ENCODE assay signal across 12 cellular contexts in the genomic region with DNA sequence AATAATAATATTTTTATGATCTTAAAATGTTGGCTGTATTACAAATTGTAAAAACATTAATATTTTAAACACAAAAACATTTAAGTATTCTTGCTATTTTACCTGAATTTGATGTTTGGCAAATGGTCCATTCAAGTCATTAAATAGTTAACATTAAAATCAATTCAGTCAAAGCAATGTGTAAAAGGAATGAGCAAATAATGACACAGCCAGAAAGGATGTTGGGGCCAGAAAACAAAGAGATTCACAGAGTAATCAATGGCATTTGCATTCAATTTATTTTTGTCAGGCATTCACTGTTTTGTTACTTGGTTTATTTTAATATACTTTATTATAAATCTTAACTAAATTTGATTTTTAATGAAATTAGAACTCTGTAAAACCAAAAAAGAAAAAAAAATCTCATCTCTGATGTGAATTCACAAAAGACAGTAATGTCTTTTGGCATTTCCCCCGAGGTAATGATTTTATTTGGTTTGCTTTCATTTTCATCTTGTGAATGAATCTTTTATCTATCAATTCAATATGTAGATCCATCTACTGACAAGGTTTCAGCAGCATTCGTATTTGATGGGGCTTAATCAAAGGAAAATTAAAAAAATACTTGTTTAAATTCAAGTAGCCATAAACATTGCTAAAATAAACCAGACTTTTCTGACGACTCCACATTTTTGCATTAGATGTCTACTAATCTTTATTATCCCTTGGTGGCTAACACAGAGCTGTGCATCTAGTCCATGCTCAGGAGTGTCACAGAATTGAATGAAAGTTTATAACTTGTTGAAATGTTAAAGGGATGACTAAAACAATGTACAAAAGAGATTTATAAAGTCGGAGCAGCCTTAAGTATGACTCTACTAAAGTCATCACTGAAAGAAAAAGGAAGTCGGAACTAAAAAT.
DNase-seq lines count a peak whose midpoint lies in the region; TF ChIP-seq lines count a peak whose summit lies in the region.
"Had no signal": no experiment of that assay in that cellular context is flagged by ENCODE, and none has a peak within 500 bp of the region (broad histone marks: within the 10 kb centered on the region; RNA-seq: fewer than 3 reads in every experiment).

No MANE protein-coding gene starts in this region.

- H3K27ac Mint-ChIP-seq in activated T-helper 1 cell treated with anti-CD3 and anti-CD28 coated beads, Interleukin-12 subunit alpha, Interleukin-12 subunit beta, Interleukin-2, Interleukin-4 antibody, amounts not matched to agents 30 ng/mL and 10 ng/mL and 1 ng/mL, durations not matched to agents 14 hours and 24 hours and 36 hours, result no peak overlapping the region
- H3K27ac Mint-ChIP-seq: activated naive CD4-positive, alpha-beta T cell treated with anti-CD3 and anti-CD28 coated beads for 36 hours had no signal

- H3K4me3 Mint-ChIP-seq in activated T-helper 1 cell treated with anti-CD3 and anti-CD28 coated beads, Interleukin-12 subunit alpha, Interleukin-12 subunit beta, Interleukin-2, Interleukin-4 antibody, amounts not matched to agents 30 ng/mL and 10 ng/mL and 1 ng/mL, durations not matched to agents 14 hours and 24 hours and 36 hours, result no peak overlapping the region
- H3K4me3 Mint-ChIP-seq: activated naive CD4-positive, alpha-beta T cell treated with anti-CD3 and anti-CD28 coated beads for 36 hours had no signal

- H3K4me3 ChIP-seq in HUES48 (ENCODE audit: low read depth, low read length), result no peak overlapping the region; the same call in 1 of the 2 replicates
- H3K4me3 ChIP-seq in SK-N-MC, result peak overlapping the region; percentile 76
- peak overlapping the region in 3 of 4 donors; percentile 5 to 20 (median 19) for H3K4me3 ChIP-seq in stomach
- peak overlapping the region in 1 of 2 donors; percentile 6 for H3K4me3 ChIP-seq in testis
- H3K4me3 ChIP-seq: mucosa of descending colon had no signal

- no peak for DNase-seq in SK-N-MC (ENCODE audit: low read depth, low spot score)
- peak; percentile 49 for DNase-seq in fibroblast of peridontal ligament (ENCODE audit: extremely low read depth)
- no peak for DNase-seq in stomach
- DNase-seq in NCI-H2107 treated with DMSO at 0.1 percent for 48 hours (lab: John Stamatoyannopoulos, UW; ENCODE audit: unreplicated experiment), result no peak
- no peak for DNase-seq in activated T-helper 1 cell treated with anti-CD3 and anti-CD28 coated beads, Interleukin-12 subunit alpha, Interleukin-12 subunit beta, Interleukin-2, Interleukin-4 antibody, amounts not matched to agents 30 ng/mL and 10 ng/mL and 1 ng/mL, durations not matched to agents 14 hours and 24 hours and 36 hours (ENCODE audit: low spot score)
- no peak for DNase-seq in testis
- DNase-seq in COLO668 (lab: John Stamatoyannopoulos, UW; ENCODE audit: unreplicated experiment), result no peak
- DNase-seq: activated naive CD4-positive, alpha-beta T cell treated with anti-CD3 and anti-CD28 coated beads for 36 hours; foreskin keratinocyte; mucosa of descending colon; NCI-H1436 treated with DMSO at 0.1 percent for 48 hours had no signal

- H3K4me1 Mint-ChIP-seq in activated T-helper 1 cell treated with anti-CD3 and anti-CD28 coated beads, Interleukin-12 subunit alpha, Interleukin-12 subunit beta, Interleukin-2, Interleukin-4 antibody, amounts not matched to agents 30 ng/mL and 10 ng/mL and 1 ng/mL, durations not matched to agents 14 hours and 24 hours and 36 hours (ENCODE audit: low read depth), result no peaks in the 10 kb centered on the region

- H3K27me3 ChIP-seq in HUES48 (ENCODE audit: control insufficient read depth, insufficient read depth, low read length), result no peaks in the 10 kb centered on the region
- H3K27me3 ChIP-seq in stomach, result no peaks in the 10 kb centered on the region
- no peaks in the 10 kb centered on the region for H3K27me3 ChIP-seq in testis
- H3K27me3 ChIP-seq: foreskin keratinocyte had no signal

- peak overlapping the region; percentile 53 for H3K27ac ChIP-seq in HUES48 (ENCODE audit: low read depth, low read length)
- peak overlapping the region; percentile 2; the same call in 1 of the 2 replicates for H3K27ac ChIP-seq in SK-N-MC
- no peak overlapping the region for H3K27ac ChIP-seq in stomach
- no peak overlapping the region for H3K27ac ChIP-seq in testis
- H3K27ac ChIP-seq: foreskin keratinocyte had no signal

- TF ChIP-seq POLR2A in stomach (IDR thresholded peaks at IDR 0.05), result no peak
- no peak for TF ChIP-seq POLR2A in testis (IDR thresholded peaks at IDR 0.05)

- H3K36me3 ChIP-seq in HUES48 (ENCODE audit: control insufficient read depth, insufficient read depth, low read length) (no peaks in the 10 kb centered on the region), SK-N-MC (ENCODE audit: insufficient read depth, low read length) (no peaks in the 10 kb centered on the region), stomach (no peaks in the 10 kb centered on the region), testis (ENCODE audit: low read depth, missing control alignments) (no peaks in the 10 kb centered on the region)

- H3K4me1 ChIP-seq in HUES48 (ENCODE audit: control insufficient read depth, insufficient read depth, low read length) (peaks cover 20% of the 10 kb centered on the region), stomach (peaks cover 0 to 2% (median 0%) of the 10 kb centered on the region in 4 donors), testis (no peaks in the 10 kb centered on the region)
- H3K4me1 ChIP-seq: foreskin keratinocyte had no signal

- H3K27me3 Mint-ChIP-seq in activated T-helper 1 cell treated with anti-CD3 and anti-CD28 coated beads, Interleukin-12 subunit alpha, Interleukin-12 subunit beta, Interleukin-2, Interleukin-4 antibody, amounts not matched to agents 30 ng/mL and 10 ng/mL and 1 ng/mL, durations not matched to agents 14 hours and 24 hours and 36 hours (ENCODE audit: insufficient read depth), result peaks cover 2% of the 10 kb centered on the region

- TF ChIP-seq CTCF in stomach (IDR thresholded peaks at IDR 0.05) (no peak), testis (IDR thresholded peaks at IDR 0.05) (no peak)

- H3K9me3 ChIP-seq in HUES48 (ENCODE audit: control insufficient read depth, insufficient read depth, low read length) (no peaks in the 10 kb centered on the region), SK-N-MC (ENCODE audit: low read depth, low read length) (peaks cover 7% of the 10 kb centered on the region; the same call in 1 of the 2 replicates), stomach (no peaks in the 10 kb centered on the region), testis (no peaks in the 10 kb centered on the region)
- H3K9me3 ChIP-seq: mucosa of descending colon had no signal

- no peaks in the 10 kb centered on the region for H3K36me3 Mint-ChIP-seq in activated T-helper 1 cell treated with anti-CD3 and anti-CD28 coated beads, Interleukin-12 subunit alpha, Interleukin-12 subunit beta, Interleukin-2, Interleukin-4 antibody, amounts not matched to agents 30 ng/mL and 10 ng/mL and 1 ng/mL, durations not matched to agents 14 hours and 24 hours and 36 hours (ENCODE audit: low read depth)

- H3K9me3 Mint-ChIP-seq in activated T-helper 1 cell treated with anti-CD3 and anti-CD28 coated beads, Interleukin-12 subunit alpha, Interleukin-12 subunit beta, Interleukin-2, Interleukin-4 antibody, amounts not matched to agents 30 ng/mL and 10 ng/mL and 1 ng/mL, durations not matched to agents 14 hours and 24 hours and 36 hours, result no peaks in the 10 kb centered on the region
- H3K9me3 Mint-ChIP-seq: activated naive CD4-positive, alpha-beta T cell treated with anti-CD3 and anti-CD28 coated beads for 36 hours had no signal

- H3K9ac ChIP-seq in HUES48 (ENCODE audit: low read depth, low read length), result no peak overlapping the region; the same call in 1 of the 2 replicates
- H3K9ac ChIP-seq in SK-N-MC (ENCODE audit: insufficient read length), result peak overlapping the region; percentile 64

- WGBS in stomach, 5 donors, result 41 to 51% (median 46%) methylated on average over 5 of the region's 5 CpGs
- WGBS in testis, 2 donors, result 31 to 40% methylated on average over 5 of the region's 5 CpGs

- TF ChIP-seq EP300 in stomach (IDR thresholded peaks at IDR 0.05), result no peak

- intact Hi-C loops in stomach (cut with DNase I; ENCODE audit: low total_unique reads) (no loop called here), testis (cut with DNase I; ENCODE audit: low total_unique reads) (no loop called here)
- intact Hi-C loops in activated T-helper 1 cell treated with anti-CD3 and anti-CD28 coated beads, Interleukin-12 subunit alpha, Interleukin-12 subunit beta, Interleukin-2, Interleukin-4 antibody, amounts not matched to agents 30 ng/mL and 10 ng/mL and 1 ng/mL, durations not matched to agents 14 hours and 24 hours and 36 hours (cut with micrococcal nuclease), result no loop called here

Comparison
In these comparisons a context has a peak if more than half of its experiments do, and no peak if none do; other contexts are left out.
1. H3K27ac ChIP-seq: peak in HUES48 (single experiment) and SK-N-MC (single experiment); none in stomach (0 of 5) and testis (0 of 2).